8 cellular contexts compared by ENCODE assay signal in genomic region chr16:89409161-89409711, GRCh38.
DNase-seq lines count a peak whose midpoint lies in the region; ATAC-seq, FAIRE-seq and TF ChIP-seq lines count a peak whose summit lies in the region.

No MANE protein-coding gene starts in this region.

- no peak overlapping the region for H3K4me3 ChIP-seq in HUES6 (ENCODE audit: low read depth, low read length)
- H3K4me3 ChIP-seq in esophagus squamous epithelium = no peak overlapping the region

- CTCF ChIA-PET in activated CD8-positive, alpha-beta memory T cell treated with anti-CD3 and anti-CD28 coated beads, Interleukin-2, amount 10 ng/mL, durations not matched to agents 7 days and 5 days (lab: Charles Lee) = interaction anchor here (1.0 to 1.6 kb wide), 3 partner anchors 13 to 75 kb away, joined by 3 to 4 read pairs (median 3); no protein-coding TSS in a partner anchor

- TF ChIP-seq POLR2A in esophagus squamous epithelium (IDR thresholded peaks at IDR 0.05) = no peak

- no peaks in the 10 kb centered on the region for H3K9me3 Mint-ChIP-seq in activated CD8-positive, alpha-beta memory T cell treated with anti-CD3 and anti-CD28 coated beads, Interleukin-2, amount 10 ng/mL, durations not matched to agents 7 days and 5 days (ENCODE audit: low read depth)

- DNase-seq in activated CD8-positive, alpha-beta memory T cell treated with anti-CD3 and anti-CD28 coated beads, Interleukin-2, amount 10 ng/mL, durations not matched to agents 7 days and 5 days = peak; percentile 81
- no peak for DNase-seq in esophagus squamous epithelium (lab: John Stamatoyannopoulos, UW)
- peak; percentile 25 to 64 for DNase-seq in stimulated activated CD4-positive, alpha-beta T cell treated with anti-CD3 and anti-CD28 coated beads, Interleukin-4, amount 100 ng/mL, for 4 hours
- DNase-seq in D721Med (ENCODE audit: insufficient read length, low spot score) = no peak
- no peak for DNase-seq in NCI-H187 treated with DMSO at 0.1 percent for 48 hours (lab: John Stamatoyannopoulos, UW)

- H3K27ac ChIP-seq in HUES6 (ENCODE audit: low read depth, low read length) (peak overlapping the region; percentile 34; the same call in 1 of the 2 replicates), esophagus squamous epithelium (peak overlapping the region; percentile 60 to 78 (median 64))

- H3K4me1 ChIP-seq in HUES6 (ENCODE audit: control insufficient read depth, insufficient read depth, low read length) (peaks cover 76% of the 10 kb centered on the region), esophagus squamous epithelium (peaks cover 53 to 100% (median 77%) of the 10 kb centered on the region in 3 donors)

- no peaks in the 10 kb centered on the region for H3K27me3 ChIP-seq in HUES6 (ENCODE audit: control insufficient read depth, insufficient read depth, low read length)
- H3K27me3 ChIP-seq in esophagus squamous epithelium = no peaks in the 10 kb centered on the region

- FAIRE-seq in D721Med (lab: Jason Lieb, UNC) = no peak

- no peaks in the 10 kb centered on the region for H3K9me3 ChIP-seq in HUES6 (ENCODE audit: control insufficient read depth, insufficient read depth, low read depth, low read length)
- no peaks in the 10 kb centered on the region for H3K9me3 ChIP-seq in esophagus squamous epithelium

- peak; percentile 64 for ATAC-seq in activated CD8-positive, alpha-beta memory T cell treated with anti-CD3 and anti-CD28 coated beads, Interleukin-2, amount 10 ng/mL, durations not matched to agents 7 days and 5 days
- ATAC-seq in HG03139 (IDR thresholded peaks at IDR 0.05; ENCODE audit: unreplicated experiment) = no peak
- ATAC-seq in GM21723 (IDR thresholded peaks at IDR 0.05; ENCODE audit: unreplicated experiment) = no peak

- H3K36me3 ChIP-seq in HUES6 (ENCODE audit: control insufficient read depth, insufficient read depth, low read length) (no peaks in the 10 kb centered on the region), esophagus squamous epithelium (no peaks in the 10 kb centered on the region)

- intact Hi-C loops in esophagus squamous epithelium (cut with DNase I) = no loop called here

- no peaks in the 10 kb centered on the region for H3K27me3 Mint-ChIP-seq in activated CD8-positive, alpha-beta memory T cell treated with anti-CD3 and anti-CD28 coated beads, Interleukin-2, amount 10 ng/mL, durations not matched to agents 7 days and 5 days

- H3K9ac ChIP-seq in HUES6 (ENCODE audit: low read length) = no peak overlapping the region

- peaks cover 88% of the 10 kb centered on the region for H3K4me1 Mint-ChIP-seq in activated CD8-positive, alpha-beta memory T cell treated with anti-CD3 and anti-CD28 coated beads, Interleukin-2, amount 10 ng/mL, durations not matched to agents 7 days and 5 days

- 17 to 26% methylated on average over 10 to 11 of the region's 13 CpGs for whole genome bisulfite sequencing in esophagus squamous epithelium, 2 donors

- peak overlapping the region; percentile 6 for H3K4me3 Mint-ChIP-seq in activated CD8-positive, alpha-beta memory T cell treated with anti-CD3 and anti-CD28 coated beads, Interleukin-2, amount 10 ng/mL, durations not matched to agents 7 days and 5 days

- TF ChIP-seq CTCF in esophagus squamous epithelium (IDR thresholded peaks at IDR 0.05) (peak in 1 of 6 experiments; percentile 22), D721Med (IDR thresholded peaks at IDR 0.05; ENCODE audit: insufficient read depth, missing control alignments) (no peak)

- H3K27ac Mint-ChIP-seq in activated CD8-positive, alpha-beta memory T cell treated with anti-CD3 and anti-CD28 coated beads, Interleukin-2, amount 10 ng/mL, durations not matched to agents 7 days and 5 days = peak overlapping the region; percentile 89

- H3K36me3 Mint-ChIP-seq in activated CD8-positive, alpha-beta memory T cell treated with anti-CD3 and anti-CD28 coated beads, Interleukin-2, amount 10 ng/mL, durations not matched to agents 7 days and 5 days = peaks cover 8% of the 10 kb centered on the region

Comparison
In these comparisons a context has a peak if more than half of its experiments do, and no peak if none do; other contexts are left out.
1. DNase-seq: peak in activated CD8-positive, alpha-beta memory T cell treated with anti-CD3 and anti-CD28 coated beads, Interleukin-2, amount 10 ng/mL, durations not matched to agents 7 days and 5 days (single experiment) and stimulated activated CD4-positive, alpha-beta T cell treated with anti-CD3 and anti-CD28 coated beads, Interleukin-4, amount 100 ng/mL, for 4 hours (2 of 2); none in esophagus squamous epithelium (single experiment), D721Med (single experiment) and NCI-H187 treated with DMSO at 0.1 percent for 48 hours (single experiment).